Comparison of ENCODE assay signal across 1 cellular context in the genomic region with DNA sequence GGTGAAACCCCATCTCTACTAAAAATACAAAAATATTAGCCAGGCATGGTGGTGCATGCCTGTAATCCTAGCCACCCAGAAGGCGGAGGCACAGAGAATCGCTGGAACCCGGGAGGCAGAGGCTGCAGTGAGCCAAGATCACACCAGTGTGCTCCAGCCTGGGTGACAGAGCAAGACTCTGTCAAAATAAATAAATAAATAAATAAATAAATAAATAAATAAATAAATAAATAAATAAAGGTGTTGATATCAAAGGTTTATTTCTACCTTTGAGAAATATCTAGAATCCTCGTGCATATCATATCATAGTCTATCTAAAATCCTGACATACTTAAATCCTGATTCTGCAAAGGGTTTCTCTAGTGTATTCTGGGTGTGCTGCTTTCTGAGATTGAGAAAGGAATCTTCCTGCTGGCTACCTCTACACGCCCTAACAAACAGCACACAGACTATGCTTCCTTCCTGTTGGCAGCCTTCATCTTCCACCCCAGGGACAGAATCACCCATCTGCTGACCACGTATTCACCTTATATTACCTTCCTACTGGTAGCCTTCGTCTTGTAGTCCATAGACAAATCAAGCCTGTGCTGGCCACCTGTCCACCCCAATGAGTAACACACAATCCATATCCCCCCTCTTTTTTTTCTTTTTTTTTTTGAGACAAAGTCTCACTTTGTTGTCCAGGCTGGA.
TF ChIP-seq lines count a peak whose summit lies in the region.

No MANE protein-coding gene starts in this region.

TF ChIP-seq in HEK293, 187 proteins besides CTCF, POLR2A, EP300 and RAD21 (continued from another document and continues in another):
- TF ChIP-seq, protein P1, sequence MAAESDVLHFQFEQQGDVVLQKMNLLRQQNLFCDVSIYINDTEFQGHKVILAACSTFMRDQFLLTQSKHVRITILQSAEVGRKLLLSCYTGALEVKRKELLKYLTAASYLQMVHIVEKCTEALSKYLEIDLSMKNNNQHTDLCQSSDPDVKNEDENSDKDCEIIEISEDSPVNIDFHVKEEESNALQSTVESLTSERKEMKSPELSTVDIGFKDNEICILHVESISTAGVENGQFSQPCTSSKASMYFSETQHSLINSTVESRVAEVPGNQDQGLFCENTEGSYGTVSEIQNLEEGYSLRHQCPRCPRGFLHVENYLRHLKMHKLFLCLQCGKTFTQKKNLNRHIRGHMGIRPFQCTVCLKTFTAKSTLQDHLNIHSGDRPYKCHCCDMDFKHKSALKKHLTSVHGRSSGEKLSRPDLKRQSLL (tag by site-specific recombination; IDR thresholded peaks at IDR 0.05), result no peak
- TF ChIP-seq SETDB1 (IDR thresholded peaks at IDR 0.05; ENCODE audit: insufficient read length, low read length) (no peak), ZNF121 (tag by site-specific recombination; IDR thresholded peaks at IDR 0.05) (no peak; the same call in 1 of the 2 replicates), ZNF433 (tag by site-specific recombination; IDR thresholded peaks at IDR 0.05; ENCODE audit: low read depth) (peak; percentile 99), GLIS1 (tag by site-specific recombination; IDR thresholded peaks at IDR 0.05) (peak; percentile 10; the same call in 1 of the 2 replicates), ZNF211 (tag by site-specific recombination; IDR thresholded peaks at IDR 0.05; ENCODE audit: low read depth) (0 out of 2 replicates have a peak, but pooled peaks have one; percentile 19), ZNF311 (tag by site-specific recombination; IDR thresholded peaks at IDR 0.05; ENCODE audit: borderline replicate concordance) (no peak), ZBTB17 (tag by site-specific recombination; IDR thresholded peaks at IDR 0.05) (no peak), ZNF701 (tag by site-specific recombination; IDR thresholded peaks at IDR 0.05) (no peak), ZNF214 (tag by site-specific recombination; IDR thresholded peaks at IDR 0.05; ENCODE audit: borderline replicate concordance) (peak; percentile 23; the same call in 1 of the 2 replicates), ZXDB (tag by site-specific recombination; IDR thresholded peaks at IDR 0.05) (peak; percentile 96), ZNF175 (tag by site-specific recombination; IDR thresholded peaks at IDR 0.05) (no peak), ZNF560 (tag by site-specific recombination; IDR thresholded peaks at IDR 0.05; ENCODE audit: borderline replicate concordance) (peak; percentile 98), HOXD13 (CRISPR knock-in tag; IDR thresholded peaks at IDR 0.05; ENCODE audit: borderline replicate concordance) (no peak), KLF8 (tag by site-specific recombination; IDR thresholded peaks at IDR 0.05) (no peak), GFI1B (tag by site-specific recombination; IDR thresholded peaks at IDR 0.05) (0 out of 2 replicates have a peak, but pooled peaks have one; percentile 42), ZNF658 (tag by site-specific recombination; IDR thresholded peaks at IDR 0.05) (no peak), RBAK (tag by site-specific recombination; IDR thresholded peaks at IDR 0.05) (peak; percentile 89), REPIN1 (tag by site-specific recombination; IDR thresholded peaks at IDR 0.05; ENCODE audit: low read depth) (no peak), ZNF114 (tag by site-specific recombination; IDR thresholded peaks at IDR 0.05) (no peak), ZBTB20 (tag by site-specific recombination; IDR thresholded peaks at IDR 0.05) (no peak), ZNF184 (tag by site-specific recombination; IDR thresholded peaks at IDR 0.05) (no peak), ZNF677 (tag by site-specific recombination; IDR thresholded peaks at IDR 0.05) (no peak), ZBTB8A (tag by site-specific recombination; IDR thresholded peaks at IDR 0.05) (peak; percentile 92), FEZF1 (tag by site-specific recombination; IDR thresholded peaks at IDR 0.05) (no peak), ZNF76 (tag by site-specific recombination; IDR thresholded peaks at IDR 0.05; ENCODE audit: borderline replicate concordance, low read depth) (no peak), IKZF3 (tag by site-specific recombination; IDR thresholded peaks at IDR 0.05) (no peak), ZNF155 (tag by site-specific recombination; IDR thresholded peaks at IDR 0.05) (0 out of 2 replicates have a peak, but pooled peaks have one; percentile 57), ZNF660 (tag by site-specific recombination; IDR thresholded peaks at IDR 0.05) (no peak), MYNN (tag by site-specific recombination; IDR thresholded peaks at IDR 0.05; ENCODE audit: borderline replicate concordance) (peak; percentile 69; the same call in 1 of the 2 replicates), SCRT2 (tag by site-specific recombination; IDR thresholded peaks at IDR 0.05) (no peak), ZNF350 (tag by site-specific recombination; IDR thresholded peaks at IDR 0.05) (no peak), ZNF366 (tag by site-specific recombination; conservative IDR thresholded peaks at IDR 0.05) (peak; percentile 56), ZNF133 (tag by site-specific recombination; IDR thresholded peaks at IDR 0.05) (no peak), GLI2 (tag by site-specific recombination; IDR thresholded peaks at IDR 0.05; ENCODE audit: borderline replicate concordance, low read depth) (peak; percentile 87; the same call in 1 of the 2 replicates), KLF1 (tag by site-specific recombination; IDR thresholded peaks at IDR 0.05) (no peak; the same call in 1 of the 2 replicates), ZNF610 (tag by site-specific recombination; IDR thresholded peaks at IDR 0.05; ENCODE audit: borderline replicate concordance) (0 out of 2 replicates have a peak, but pooled peaks have one; percentile 49)
- TF ChIP-seq, protein P2, sequence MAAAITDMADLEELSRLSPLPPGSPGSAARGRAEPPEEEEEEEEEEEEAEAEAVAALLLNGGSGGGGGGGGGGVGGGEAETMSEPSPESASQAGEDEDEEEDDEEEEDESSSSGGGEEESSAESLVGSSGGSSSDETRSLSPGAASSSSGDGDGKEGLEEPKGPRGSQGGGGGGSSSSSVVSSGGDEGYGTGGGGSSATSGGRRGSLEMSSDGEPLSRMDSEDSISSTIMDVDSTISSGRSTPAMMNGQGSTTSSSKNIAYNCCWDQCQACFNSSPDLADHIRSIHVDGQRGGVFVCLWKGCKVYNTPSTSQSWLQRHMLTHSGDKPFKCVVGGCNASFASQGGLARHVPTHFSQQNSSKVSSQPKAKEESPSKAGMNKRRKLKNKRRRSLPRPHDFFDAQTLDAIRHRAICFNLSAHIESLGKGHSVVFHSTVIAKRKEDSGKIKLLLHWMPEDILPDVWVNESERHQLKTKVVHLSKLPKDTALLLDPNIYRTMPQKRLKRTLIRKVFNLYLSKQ (tag by site-specific recombination; IDR thresholded peaks at IDR 0.05; ENCODE audit: borderline replicate concordance), result peak; percentile 97; the same call in 1 of the 2 replicates
- TF ChIP-seq, protein P3, sequence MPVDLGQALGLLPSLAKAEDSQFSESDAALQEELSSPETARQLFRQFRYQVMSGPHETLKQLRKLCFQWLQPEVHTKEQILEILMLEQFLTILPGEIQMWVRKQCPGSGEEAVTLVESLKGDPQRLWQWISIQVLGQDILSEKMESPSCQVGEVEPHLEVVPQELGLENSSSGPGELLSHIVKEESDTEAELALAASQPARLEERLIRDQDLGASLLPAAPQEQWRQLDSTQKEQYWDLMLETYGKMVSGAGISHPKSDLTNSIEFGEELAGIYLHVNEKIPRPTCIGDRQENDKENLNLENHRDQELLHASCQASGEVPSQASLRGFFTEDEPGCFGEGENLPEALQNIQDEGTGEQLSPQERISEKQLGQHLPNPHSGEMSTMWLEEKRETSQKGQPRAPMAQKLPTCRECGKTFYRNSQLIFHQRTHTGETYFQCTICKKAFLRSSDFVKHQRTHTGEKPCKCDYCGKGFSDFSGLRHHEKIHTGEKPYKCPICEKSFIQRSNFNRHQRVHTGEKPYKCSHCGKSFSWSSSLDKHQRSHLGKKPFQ (tag by site-specific recombination; IDR thresholded peaks at IDR 0.05), result peak; percentile 61; the same call in 1 of the 2 replicates
- TF ChIP-seq, protein P4, sequence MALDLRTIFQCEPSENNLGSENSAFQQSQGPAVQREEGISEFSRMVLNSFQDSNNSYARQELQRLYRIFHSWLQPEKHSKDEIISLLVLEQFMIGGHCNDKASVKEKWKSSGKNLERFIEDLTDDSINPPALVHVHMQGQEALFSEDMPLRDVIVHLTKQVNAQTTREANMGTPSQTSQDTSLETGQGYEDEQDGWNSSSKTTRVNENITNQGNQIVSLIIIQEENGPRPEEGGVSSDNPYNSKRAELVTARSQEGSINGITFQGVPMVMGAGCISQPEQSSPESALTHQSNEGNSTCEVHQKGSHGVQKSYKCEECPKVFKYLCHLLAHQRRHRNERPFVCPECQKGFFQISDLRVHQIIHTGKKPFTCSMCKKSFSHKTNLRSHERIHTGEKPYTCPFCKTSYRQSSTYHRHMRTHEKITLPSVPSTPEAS (tag by site-specific recombination; IDR thresholded peaks at IDR 0.05), result 0 out of 2 replicates have a peak, but pooled peaks have one; percentile 10
- TF ChIP-seq, protein P5, sequence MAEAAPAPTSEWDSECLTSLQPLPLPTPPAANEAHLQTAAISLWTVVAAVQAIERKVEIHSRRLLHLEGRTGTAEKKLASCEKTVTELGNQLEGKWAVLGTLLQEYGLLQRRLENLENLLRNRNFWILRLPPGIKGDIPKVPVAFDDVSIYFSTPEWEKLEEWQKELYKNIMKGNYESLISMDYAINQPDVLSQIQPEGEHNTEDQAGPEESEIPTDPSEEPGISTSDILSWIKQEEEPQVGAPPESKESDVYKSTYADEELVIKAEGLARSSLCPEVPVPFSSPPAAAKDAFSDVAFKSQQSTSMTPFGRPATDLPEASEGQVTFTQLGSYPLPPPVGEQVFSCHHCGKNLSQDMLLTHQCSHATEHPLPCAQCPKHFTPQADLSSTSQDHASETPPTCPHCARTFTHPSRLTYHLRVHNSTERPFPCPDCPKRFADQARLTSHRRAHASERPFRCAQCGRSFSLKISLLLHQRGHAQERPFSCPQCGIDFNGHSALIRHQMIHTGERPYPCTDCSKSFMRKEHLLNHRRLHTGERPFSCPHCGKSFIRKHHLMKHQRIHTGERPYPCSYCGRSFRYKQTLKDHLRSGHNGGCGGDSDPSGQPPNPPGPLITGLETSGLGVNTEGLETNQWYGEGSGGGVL (tag by site-specific recombination; IDR thresholded peaks at IDR 0.05), result no peak
- TF ChIP-seq, protein P6, sequence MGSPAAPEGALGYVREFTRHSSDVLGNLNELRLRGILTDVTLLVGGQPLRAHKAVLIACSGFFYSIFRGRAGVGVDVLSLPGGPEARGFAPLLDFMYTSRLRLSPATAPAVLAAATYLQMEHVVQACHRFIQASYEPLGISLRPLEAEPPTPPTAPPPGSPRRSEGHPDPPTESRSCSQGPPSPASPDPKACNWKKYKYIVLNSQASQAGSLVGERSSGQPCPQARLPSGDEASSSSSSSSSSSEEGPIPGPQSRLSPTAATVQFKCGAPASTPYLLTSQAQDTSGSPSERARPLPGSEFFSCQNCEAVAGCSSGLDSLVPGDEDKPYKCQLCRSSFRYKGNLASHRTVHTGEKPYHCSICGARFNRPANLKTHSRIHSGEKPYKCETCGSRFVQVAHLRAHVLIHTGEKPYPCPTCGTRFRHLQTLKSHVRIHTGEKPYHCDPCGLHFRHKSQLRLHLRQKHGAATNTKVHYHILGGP (tag by site-specific recombination; IDR thresholded peaks at IDR 0.05), result no peak
- TF ChIP-seq, protein P7, sequence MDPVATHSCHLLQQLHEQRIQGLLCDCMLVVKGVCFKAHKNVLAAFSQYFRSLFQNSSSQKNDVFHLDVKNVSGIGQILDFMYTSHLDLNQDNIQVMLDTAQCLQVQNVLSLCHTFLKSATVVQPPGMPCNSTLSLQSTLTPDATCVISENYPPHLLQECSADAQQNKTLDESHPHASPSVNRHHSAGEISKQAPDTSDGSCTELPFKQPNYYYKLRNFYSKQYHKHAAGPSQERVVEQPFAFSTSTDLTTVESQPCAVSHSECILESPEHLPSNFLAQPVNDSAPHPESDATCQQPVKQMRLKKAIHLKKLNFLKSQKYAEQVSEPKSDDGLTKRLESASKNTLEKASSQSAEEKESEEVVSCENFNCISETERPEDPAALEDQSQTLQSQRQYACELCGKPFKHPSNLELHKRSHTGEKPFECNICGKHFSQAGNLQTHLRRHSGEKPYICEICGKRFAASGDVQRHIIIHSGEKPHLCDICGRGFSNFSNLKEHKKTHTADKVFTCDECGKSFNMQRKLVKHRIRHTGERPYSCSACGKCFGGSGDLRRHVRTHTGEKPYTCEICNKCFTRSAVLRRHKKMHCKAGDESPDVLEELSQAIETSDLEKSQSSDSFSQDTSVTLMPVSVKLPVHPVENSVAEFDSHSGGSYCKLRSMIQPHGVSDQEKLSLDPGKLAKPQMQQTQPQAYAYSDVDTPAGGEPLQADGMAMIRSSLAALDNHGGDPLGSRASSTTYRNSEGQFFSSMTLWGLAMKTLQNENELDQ (tag by site-specific recombination; IDR thresholded peaks at IDR 0.05; ENCODE audit: low read depth), result no peak
- TF ChIP-seq, protein P8, sequence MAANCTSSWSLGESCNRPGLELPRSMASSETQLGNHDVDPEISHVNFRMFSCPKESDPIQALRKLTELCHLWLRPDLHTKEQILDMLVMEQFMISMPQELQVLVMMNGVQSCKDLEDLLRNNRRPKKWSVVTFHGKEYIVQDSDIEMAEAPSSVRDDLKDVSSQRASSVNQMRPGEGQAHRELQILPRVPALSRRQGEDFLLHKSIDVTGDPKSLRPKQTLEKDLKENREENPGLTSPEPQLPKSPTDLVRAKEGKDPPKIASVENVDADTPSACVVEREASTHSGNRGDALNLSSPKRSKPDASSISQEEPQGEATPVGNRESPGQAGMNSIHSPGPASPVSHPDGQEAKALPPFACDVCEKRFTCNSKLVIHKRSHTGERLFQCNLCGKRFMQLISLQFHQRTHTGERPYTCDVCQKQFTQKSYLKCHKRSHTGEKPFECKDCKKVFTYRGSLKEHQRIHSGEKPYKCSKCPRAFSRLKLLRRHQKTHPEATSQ (tag by site-specific recombination; IDR thresholded peaks at IDR 0.05), result no peak
- TF ChIP-seq, protein P9, sequence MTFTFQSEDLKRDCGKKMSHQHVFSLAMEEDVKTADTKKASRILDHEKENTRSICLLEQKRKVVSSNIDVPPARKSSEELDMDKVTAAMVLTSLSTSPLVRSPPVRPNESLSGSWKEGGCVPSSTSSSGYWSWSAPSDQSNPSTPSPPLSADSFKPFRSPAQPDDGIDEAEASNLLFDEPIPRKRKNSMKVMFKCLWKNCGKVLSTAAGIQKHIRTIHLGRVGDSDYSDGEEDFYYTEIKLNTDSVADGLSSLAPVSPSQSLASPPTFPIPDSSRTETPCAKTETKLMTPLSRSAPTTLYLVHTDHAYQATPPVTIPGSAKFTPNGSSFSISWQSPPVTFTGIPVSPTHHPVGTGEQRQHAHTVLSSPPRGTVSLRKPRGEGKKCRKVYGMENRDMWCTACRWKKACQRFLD (tag by site-specific recombination; IDR thresholded peaks at IDR 0.05), result peak; percentile 66; the same call in 1 of the 2 replicates
- TF ChIP-seq, protein P10, sequence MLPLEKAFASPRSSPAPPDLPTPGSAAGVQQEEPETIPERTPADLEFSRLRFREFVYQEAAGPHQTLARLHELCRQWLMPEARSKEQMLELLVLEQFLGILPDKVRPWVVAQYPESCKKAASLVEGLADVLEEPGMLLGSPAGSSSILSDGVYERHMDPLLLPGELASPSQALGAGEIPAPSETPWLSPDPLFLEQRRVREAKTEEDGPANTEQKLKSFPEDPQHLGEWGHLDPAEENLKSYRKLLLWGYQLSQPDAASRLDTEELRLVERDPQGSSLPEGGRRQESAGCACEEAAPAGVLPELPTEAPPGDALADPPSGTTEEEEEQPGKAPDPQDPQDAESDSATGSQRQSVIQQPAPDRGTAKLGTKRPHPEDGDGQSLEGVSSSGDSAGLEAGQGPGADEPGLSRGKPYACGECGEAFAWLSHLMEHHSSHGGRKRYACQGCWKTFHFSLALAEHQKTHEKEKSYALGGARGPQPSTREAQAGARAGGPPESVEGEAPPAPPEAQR (tag by site-specific recombination; IDR thresholded peaks at IDR 0.05), result no peak
